In the genomic region with DNA sequence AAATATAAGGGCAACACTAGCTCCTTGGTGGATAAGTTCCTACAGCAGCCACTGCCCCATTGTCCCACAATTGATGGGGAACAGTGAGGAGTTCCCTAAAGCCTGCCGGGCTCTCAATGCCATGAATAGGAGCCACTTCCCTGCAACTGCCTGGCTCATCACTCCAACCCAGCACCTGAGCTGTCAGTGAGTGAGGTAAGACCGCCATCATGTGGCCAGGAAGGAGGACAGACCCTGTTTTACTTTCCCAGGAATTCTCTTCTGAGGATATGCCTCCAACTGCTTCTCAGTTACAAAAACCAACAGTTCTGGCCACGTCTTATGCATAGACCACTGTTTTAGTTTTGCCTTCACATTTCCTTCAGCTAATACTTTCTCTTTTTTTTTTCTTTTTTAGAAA, we compare ENCODE assay signal across 8 cellular contexts. TPM values are rescaled to one million over a fixed set of nuclear protein-coding genes. Genes with fewer than 3 reads are reported as not detected.
DNase-seq lines count a peak whose midpoint lies in the region; ATAC-seq and TF ChIP-seq lines count a peak whose summit lies in the region.

No MANE protein-coding gene starts in this region.

- H3K9me3 Mint-ChIP-seq in CD4-positive, alpha-beta memory T cell: no peaks in the 10 kb centered on the region

- H3K4me3 ChIP-seq in A673 (ENCODE audit: low read depth, low read length, poor library complexity, severe bottlenecking) (no peak overlapping the region), osteoblast (ENCODE audit: insufficient read depth, low read length) (no peak overlapping the region)
- no peak overlapping the region for H3K4me3 ChIP-seq in CD4-positive, alpha-beta memory T cell (ENCODE audit: low read length in 2 of 2)

- H3K4me3 Mint-ChIP-seq in CD4-positive, alpha-beta memory T cell: no peak overlapping the region

- H3K4me1 ChIP-seq in A673 (ENCODE audit: insufficient read depth, low read length, poor library complexity, severe bottlenecking) (no peaks in the 10 kb centered on the region), osteoblast (ENCODE audit: insufficient read depth, low read length) (no peaks in the 10 kb centered on the region)
- no peaks in the 10 kb centered on the region for H3K4me1 ChIP-seq in CD4-positive, alpha-beta memory T cell (ENCODE audit: insufficient read depth, low read length)

- no peak overlapping the region for H3K27ac ChIP-seq in A673 (ENCODE audit: low read depth, low read length, poor library complexity, severe bottlenecking)
- no peak overlapping the region for H3K27ac ChIP-seq in osteoblast (ENCODE audit: low read depth, low read length)
- no peak overlapping the region for H3K27ac ChIP-seq in CD4-positive, alpha-beta memory T cell (ENCODE audit: low read depth, low read length)

- H3K27ac Mint-ChIP-seq in CD4-positive, alpha-beta memory T cell: peak overlapping the region in 1 of 7 donors; percentile 54

- no peaks in the 10 kb centered on the region for H3K36me3 Mint-ChIP-seq in CD4-positive, alpha-beta memory T cell

- H3K4me1 Mint-ChIP-seq in CD4-positive, alpha-beta memory T cell: no peaks in the 10 kb centered on the region

- H3K9me3 ChIP-seq in A673 (ENCODE audit: low read depth, low read length, poor library complexity, severe bottlenecking): no peaks in the 10 kb centered on the region
- H3K9me3 ChIP-seq in osteoblast (ENCODE audit: low read depth, low read length): no peaks in the 10 kb centered on the region
- H3K9me3 ChIP-seq in CD4-positive, alpha-beta memory T cell (ENCODE audit: control insufficient read depth in 1 of 2, low read length in 2 of 2): no peaks in the 10 kb centered on the region

- no peak for ATAC-seq in GM21619 (IDR thresholded peaks at IDR 0.05; ENCODE audit: unreplicated experiment)

- peak; percentile 67 for TF ChIP-seq CTCF in A673 (conservative IDR thresholded peaks at IDR 0.05; ENCODE audit: low read depth, low read length)
- TF ChIP-seq CTCF in GM13976 (IDR thresholded peaks at IDR 0.05; ENCODE audit: borderline replicate concordance, control extremely low read depth, extremely low read depth, insufficient read depth, missing control alignments): peak; percentile 42
- peak; percentile 51 for TF ChIP-seq CTCF in osteoblast (IDR thresholded peaks at IDR 0.05; ENCODE audit: extremely low read depth, low read depth, low read length)

- no peaks in the 10 kb centered on the region for H3K79me2 ChIP-seq in osteoblast (ENCODE audit: insufficient read depth, low read length)

- H4K20me1 ChIP-seq in osteoblast (ENCODE audit: insufficient read depth, low read length): no peaks in the 10 kb centered on the region

- POLR2A ChIA-PET in A673 (lab: Charles Lee; ENCODE audit: low non-redundant PET): no interaction called here
- POLR2A ChIA-PET in CD4-positive, alpha-beta memory T cell (lab: Charles Lee; ENCODE audit: partially characterized antibody): no interaction called here

- peaks cover 0 to 3% of the 10 kb centered on the region in 2 donors for H3K27me3 Mint-ChIP-seq in CD4-positive, alpha-beta memory T cell

- intact Hi-C loops in A673 (cut with micrococcal nuclease; ENCODE audit: unreplicated experiment): loop anchor here (2.0 kb wide), 2 partner anchors 248 to 430 kb away; no protein-coding TSS in a partner anchor
- intact Hi-C loops in CD4-positive, alpha-beta memory T cell (cut with micrococcal nuclease): no loop called here

- CTCF ChIA-PET in A673 (lab: Charles Lee): interaction anchor here (1.3 kb wide), 1 partner anchor 429 kb away, joined by 9 read pairs; no protein-coding TSS in a partner anchor
- CTCF ChIA-PET in CD4-positive, alpha-beta memory T cell (lab: Charles Lee; ENCODE audit: partially characterized antibody): interaction anchor here (1.3 kb wide), 1 partner anchor 9 kb away, joined by 4 read pairs; no protein-coding TSS in a partner anchor

- H3K36me3 ChIP-seq in A673 (ENCODE audit: insufficient read depth, low read length, poor library complexity, severe bottlenecking): no peaks in the 10 kb centered on the region
- H3K36me3 ChIP-seq in osteoblast (ENCODE audit: insufficient read depth, low read length): no peaks in the 10 kb centered on the region
- no peaks in the 10 kb centered on the region for H3K36me3 ChIP-seq in CD4-positive, alpha-beta memory T cell (ENCODE audit: insufficient read depth, low read length)

- DNase-seq in A673 (ENCODE audit: low spot score) (peak; percentile 72), GM13976 (ENCODE audit: low spot score) (peak; percentile 19), NCI-H2171 treated with DMSO at 0.1 percent for 48 hours (lab: John Stamatoyannopoulos, UW) (peak; percentile 43), cerebellum (ENCODE audit: low spot score) (peak; percentile 7), osteoblast (ENCODE audit: insufficient read length, low spot score, missing footprints) (no peak), DMS79 treated with DMSO at 0.1 percent for 48 hours (lab: John Stamatoyannopoulos, UW) (no peak)
- DNase-seq in CD4-positive, alpha-beta memory T cell: no peak

- no TSS peak for BruUV-seq in A673 (replicated peaks; lab: Mats Ljungman, UMichigan)

- H2AFZ ChIP-seq in osteoblast (ENCODE audit: low read length): no peak overlapping the region

- H3K4me2 ChIP-seq in osteoblast (ENCODE audit: insufficient read depth, low read length): no peak overlapping the region

- in situ Hi-C loops in GM13976 (cut with MboI; ENCODE audit: low sequenced_read_pairs, unreplicated experiment): loop anchor here (10.0 kb wide), 1 partner anchor 250 kb away; no protein-coding TSS in a partner anchor

- H3K27me3 ChIP-seq in A673 (replicated peaks; ENCODE audit: insufficient read depth, low read depth, low read length, poor library complexity): no peaks in the 10 kb centered on the region
- peaks cover 3% of the 10 kb centered on the region for H3K27me3 ChIP-seq in osteoblast (ENCODE audit: insufficient read depth, low read length)
- H3K27me3 ChIP-seq in CD4-positive, alpha-beta memory T cell (ENCODE audit: insufficient read depth, low read length): no peaks in the 10 kb centered on the region

RNA-seq across cellular contexts. Expression of a gene that starts 45.5 kb away (rescaled TPM):
- total RNA-seq in A673 (2021) (0.96 and 1.1 TPM in 2 replicates), cerebellum (5.2 TPM), osteoblast (76.7 and 93.1 TPM in 2 replicates)
- total RNA-seq in CD4-positive, alpha-beta memory T cell: not detected
- polyA plus RNA-seq in CD4-positive, alpha-beta memory T cell: under 1 TPM in 1 of 2 donors, not detected in 1; 0.21 TPM

Comparison
In these comparisons a context has a peak if more than half of its experiments do, and no peak if none do; other contexts are left out.
1. DNase-seq: peak in A673 (single experiment), GM13976 (single experiment), NCI-H2171 treated with DMSO at 0.1 percent for 48 hours (single experiment) and cerebellum (single experiment); none in osteoblast (single experiment), CD4-positive, alpha-beta memory T cell (0 of 5) and DMS79 treated with DMSO at 0.1 percent for 48 hours (single experiment).
2. RNA of a gene that starts 45.5 kb away (total RNA-seq): 76.7 to 93.1 TPM in osteoblast; 5.2 TPM in cerebellum (single experiment), 0.96 to 1.1 TPM in A673 and not detected in CD4-positive, alpha-beta memory T cell; every median in the first group is over 10 times any median in the second.
3. Peak in every context shown above with its lines, with median percentiles within 50 percentile points of each other: CTCF ChIP-seq.